In the genomic region with DNA sequence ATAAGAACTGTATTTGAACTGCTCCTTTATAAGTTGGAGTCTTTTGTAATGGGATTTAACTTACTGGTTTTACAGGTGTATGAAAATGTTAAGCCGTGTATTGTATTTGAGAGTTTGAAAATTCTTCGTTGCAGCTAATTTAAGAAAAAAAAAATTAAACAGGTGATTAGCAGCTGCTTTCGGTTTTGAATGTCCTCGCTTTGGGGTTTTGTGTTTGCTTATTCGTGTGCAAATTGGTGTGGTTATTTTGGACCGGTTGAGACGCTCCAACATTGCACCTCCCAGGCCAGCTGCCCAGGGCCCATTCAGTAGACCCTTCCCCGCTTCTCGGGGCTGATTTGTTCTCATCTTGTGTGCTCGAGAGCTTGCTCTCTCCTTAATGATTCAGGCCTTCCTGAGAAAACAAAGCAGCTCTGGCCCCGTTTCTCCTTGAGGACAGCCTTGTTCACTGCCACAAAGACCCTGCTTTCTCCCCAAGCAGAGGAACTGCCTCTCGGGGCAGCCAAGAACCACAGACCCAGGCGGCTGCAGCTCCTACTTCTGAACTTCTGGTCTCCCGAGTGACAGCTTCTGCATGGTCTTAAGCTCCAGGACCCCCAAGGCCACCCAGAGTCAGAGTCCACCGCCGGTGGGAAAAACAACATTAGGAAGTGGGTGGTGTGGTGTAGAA, we compare ENCODE assay signal across 1 cellular context.
TF ChIP-seq lines count a peak whose summit lies in the region.

No MANE protein-coding gene starts in this region.

TF ChIP-seq in SK-N-SH, 30 proteins besides CTCF, POLR2A, EP300 and RAD21 (continued from another document):
- TF ChIP-seq FOXM1 (IDR thresholded peaks at IDR 0.05; ENCODE audit: low read depth), result no peak
- TF ChIP-seq, protein P1, sequence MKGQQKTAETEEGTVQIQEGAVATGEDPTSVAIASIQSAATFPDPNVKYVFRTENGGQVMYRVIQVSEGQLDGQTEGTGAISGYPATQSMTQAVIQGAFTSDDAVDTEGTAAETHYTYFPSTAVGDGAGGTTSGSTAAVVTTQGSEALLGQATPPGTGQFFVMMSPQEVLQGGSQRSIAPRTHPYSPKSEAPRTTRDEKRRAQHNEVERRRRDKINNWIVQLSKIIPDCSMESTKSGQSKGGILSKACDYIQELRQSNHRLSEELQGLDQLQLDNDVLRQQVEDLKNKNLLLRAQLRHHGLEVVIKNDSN (IDR thresholded peaks at IDR 0.05; ENCODE audit: borderline replicate concordance, low read depth), result no peak
- TF ChIP-seq, protein P2, sequence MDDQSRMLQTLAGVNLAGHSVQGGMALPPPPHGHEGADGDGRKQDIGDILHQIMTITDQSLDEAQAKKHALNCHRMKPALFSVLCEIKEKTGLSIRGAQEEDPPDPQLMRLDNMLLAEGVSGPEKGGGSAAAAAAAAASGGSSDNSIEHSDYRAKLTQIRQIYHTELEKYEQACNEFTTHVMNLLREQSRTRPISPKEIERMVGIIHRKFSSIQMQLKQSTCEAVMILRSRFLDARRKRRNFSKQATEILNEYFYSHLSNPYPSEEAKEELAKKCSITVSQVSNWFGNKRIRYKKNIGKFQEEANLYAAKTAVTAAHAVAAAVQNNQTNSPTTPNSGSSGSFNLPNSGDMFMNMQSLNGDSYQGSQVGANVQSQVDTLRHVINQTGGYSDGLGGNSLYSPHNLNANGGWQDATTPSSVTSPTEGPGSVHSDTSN (IDR thresholded peaks at IDR 0.05), result no peak
- no peak for TF ChIP-seq ELF1 (IDR thresholded peaks at IDR 0.05)
- no peak for TF ChIP-seq NFIC (IDR thresholded peaks at IDR 0.05; ENCODE audit: borderline replicate concordance)
- TF ChIP-seq NRF1 (IDR thresholded peaks at IDR 0.05; ENCODE audit: low read depth, low read length), result no peak
- TF ChIP-seq, protein P3, sequence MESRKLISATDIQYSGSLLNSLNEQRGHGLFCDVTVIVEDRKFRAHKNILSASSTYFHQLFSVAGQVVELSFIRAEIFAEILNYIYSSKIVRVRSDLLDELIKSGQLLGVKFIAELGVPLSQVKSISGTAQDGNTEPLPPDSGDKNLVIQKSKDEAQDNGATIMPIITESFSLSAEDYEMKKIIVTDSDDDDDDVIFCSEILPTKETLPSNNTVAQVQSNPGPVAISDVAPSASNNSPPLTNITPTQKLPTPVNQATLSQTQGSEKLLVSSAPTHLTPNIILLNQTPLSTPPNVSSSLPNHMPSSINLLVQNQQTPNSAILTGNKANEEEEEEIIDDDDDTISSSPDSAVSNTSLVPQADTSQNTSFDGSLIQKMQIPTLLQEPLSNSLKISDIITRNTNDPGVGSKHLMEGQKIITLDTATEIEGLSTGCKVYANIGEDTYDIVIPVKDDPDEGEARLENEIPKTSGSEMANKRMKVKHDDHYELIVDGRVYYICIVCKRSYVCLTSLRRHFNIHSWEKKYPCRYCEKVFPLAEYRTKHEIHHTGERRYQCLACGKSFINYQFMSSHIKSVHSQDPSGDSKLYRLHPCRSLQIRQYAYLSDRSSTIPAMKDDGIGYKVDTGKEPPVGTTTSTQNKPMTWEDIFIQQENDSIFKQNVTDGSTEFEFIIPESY (IDR thresholded peaks at IDR 0.05; ENCODE audit: borderline replicate concordance, low read depth), result no peak
- TF ChIP-seq FOSL2 (IDR thresholded peaks at IDR 0.05; ENCODE audit: borderline replicate concordance, low read depth), result no peak
- no peak for TF ChIP-seq RCOR1 (IDR thresholded peaks at IDR 0.05; ENCODE audit: low read length)
- TF ChIP-seq JUND (IDR thresholded peaks at IDR 0.05), result no peak
TF ChIP-seq in SK-N-SH: peak in this region for 0.
